In genomic region chr2:74554821-74555531, GRCh38 we compare ENCODE assay signal across 8 cellular contexts. TPM values are rescaled to one million over a fixed set of nuclear protein-coding genes. Genes with fewer than 3 reads are reported as not detected.
DNase-seq lines count a peak whose midpoint lies in the region; ATAC-seq and TF ChIP-seq lines count a peak whose summit lies in the region.

No MANE protein-coding gene starts in this region.

- DNase-seq in GM13976 (ENCODE audit: low spot score) (peak; percentile 73), HCT116 (ENCODE audit: low read depth, low spot score) (no peak), NCI-H774 (lab: John Stamatoyannopoulos, UW) (peak; percentile 19), left ventricle myocardium inferior (peak; percentile 38), NCI-H1092 treated with DMSO at 0.1 percent for 48 hours (lab: John Stamatoyannopoulos, UW) (no peak), NCI-H446 treated with DMSO at 0.1 percent for 48 hours (lab: John Stamatoyannopoulos, UW) (no peak)
- DNase-seq in activated naive CD4-positive, alpha-beta T cell treated with anti-CD3 and anti-CD28 coated beads, Interleukin-2, amount 50 U/mL, for 16 hours: peak; percentile 53

- peak overlapping the region; percentile 90 for H3K27ac ChIP-seq in HCT116 (ENCODE audit: low read depth, low read length)
- H3K27ac ChIP-seq in left ventricle myocardium inferior (replicated peaks): peak overlapping the region; percentile 87
- H3K27ac ChIP-seq in rectal smooth muscle tissue (ENCODE audit: low read depth, low read length): peak overlapping the region; percentile 57

- H2AFZ ChIP-seq in HCT116 (ENCODE audit: low read depth, low read length, poor library complexity, severe bottlenecking): no peak overlapping the region

- H3K4me1 ChIP-seq in HCT116 (ENCODE audit: control insufficient read depth in 1 of 2, insufficient read depth in 2 of 2, low read length in 2 of 2): peaks cover 12 to 36% of the 10 kb centered on the region in 2 experiments; a peak in 3 of 4 replicates
- peaks cover 41% of the 10 kb centered on the region for H3K4me1 ChIP-seq in left ventricle myocardium inferior
- H3K4me1 ChIP-seq in rectal smooth muscle tissue (ENCODE audit: control insufficient read depth, insufficient read depth, low read length): no peaks in the 10 kb centered on the region

- TF ChIP-seq RAD21 in HCT116 (IDR thresholded peaks at IDR 0.05; ENCODE audit: low read depth): no peak

- peaks cover 16% of the 10 kb centered on the region; the same call in 1 of the 2 replicates for H3K79me2 ChIP-seq in HCT116 (ENCODE audit: insufficient read depth, low read length)

- peak overlapping the region; percentile 95 for H3K4me2 ChIP-seq in HCT116 (ENCODE audit: low read length)

- H3K9me3 ChIP-seq in HCT116 (ENCODE audit: control insufficient read depth in 1 of 2, insufficient read depth in 1 of 2, low read depth in 1 of 2, low read length in 2 of 2) (no peaks in the 10 kb centered on the region), left ventricle myocardium inferior (replicated peaks) (no peaks in the 10 kb centered on the region)

- no peak for TF ChIP-seq POLR2A in HCT116 (IDR thresholded peaks at IDR 0.05; ENCODE audit: borderline replicate concordance, extremely low read depth, insufficient read depth, insufficient read length)

- peak; percentile 75 for ATAC-seq in HCT116

- H3K36me3 ChIP-seq in HCT116 (ENCODE audit: control insufficient read depth in 1 of 2, insufficient read depth in 2 of 2, low read length in 2 of 2) (peaks cover 7 to 9% of the 10 kb centered on the region in 2 experiments; a peak in 3 of 4 replicates), left ventricle myocardium inferior (no peaks in the 10 kb centered on the region), rectal smooth muscle tissue (ENCODE audit: control insufficient read depth, insufficient read depth, low read length) (no peaks in the 10 kb centered on the region)

- POLR2A ChIA-PET in HCT116 (lab: Charles Lee): interaction anchor here (1.0 kb wide), 1 partner anchor 48 kb away, joined by 3 read pairs; the partner anchor contains the start of gene PCGF1

- H3K9ac ChIP-seq in HCT116 (ENCODE audit: low read length) (peak overlapping the region; percentile 98), rectal smooth muscle tissue (ENCODE audit: low read length) (peak overlapping the region; percentile 80)

- H4K20me1 ChIP-seq in HCT116 (ENCODE audit: insufficient read depth): no peaks in the 10 kb centered on the region

- RAD21 ChIA-PET in HCT116 (lab: Charles Lee; ENCODE audit: low non-redundant PET in 1 of 2, low total read pairs in 2 of 2, uncharacterized antibody in 2 of 2, unreplicated experiment in 2 of 2): no interaction called here

- BruUV-seq in HCT116 (replicated peaks; lab: Mats Ljungman, UMichigan): no TSS peak

- TF ChIP-seq CTCF in GM13976 (IDR thresholded peaks at IDR 0.05; ENCODE audit: borderline replicate concordance, control extremely low read depth, extremely low read depth, insufficient read depth, missing control alignments): no peak
- no peak for TF ChIP-seq CTCF in HCT116 (IDR thresholded peaks at IDR 0.05 in 2 of 3, conservative IDR thresholded peaks at IDR 0.05 in 1 of 3; ENCODE audit: borderline replicate concordance in 1 of 3, insufficient read depth in 1 of 3, low read depth in 2 of 3, low read length in 2 of 3)
- no peak for TF ChIP-seq CTCF in left ventricle myocardium inferior (IDR thresholded peaks at IDR 0.05; ENCODE audit: borderline replicate concordance)

- intact Hi-C loops in HCT116 (cut with micrococcal nuclease) (no loop called here), left ventricle myocardium inferior (cut with micrococcal nuclease) (no loop called here)

- in situ Hi-C loops in GM13976 (cut with MboI; ENCODE audit: low sequenced_read_pairs, unreplicated experiment): no loop called here

- no peaks in the 10 kb centered on the region for H3K27me3 ChIP-seq in HCT116 (ENCODE audit: insufficient read depth, low read length)
- peaks cover 35% of the 10 kb centered on the region for H3K27me3 ChIP-seq in left ventricle myocardium inferior (ENCODE audit: low read depth)
- no peaks in the 10 kb centered on the region for H3K27me3 ChIP-seq in rectal smooth muscle tissue (ENCODE audit: control insufficient read depth, insufficient read depth, low read length)

- peak overlapping the region; percentile 93 to 97 for H3K4me3 ChIP-seq in HCT116 (replicated peaks in 1 of 2; ENCODE audit: low read depth in 1 of 2, low read length in 2 of 2)
- peak overlapping the region; percentile 78 for H3K4me3 ChIP-seq in left ventricle myocardium inferior
- peak overlapping the region; percentile 97 for H3K4me3 ChIP-seq in rectal smooth muscle tissue (ENCODE audit: low read length)

- CTCF ChIA-PET in HCT116 (lab: Charles Lee): no interaction called here

- no peaks in the 10 kb centered on the region for H3K9me2 ChIP-seq in HCT116 (ENCODE audit: insufficient read depth)

TF ChIP-seq in HCT116, 20 proteins besides CTCF, POLR2A, EP300 and RAD21:
- no peak for TF ChIP-seq SRF (IDR thresholded peaks at IDR 0.05; ENCODE audit: low read depth)
- no peak for TF ChIP-seq SIN3A (IDR thresholded peaks at IDR 0.05; ENCODE audit: low read depth)
- no peak for TF ChIP-seq YY1 (IDR thresholded peaks at IDR 0.05; ENCODE audit: extremely low read depth, insufficient replicate concordance, low read depth, low read length)
- no peak for TF ChIP-seq FOSL1 (IDR thresholded peaks at IDR 0.05; ENCODE audit: low read depth)
- no peak for TF ChIP-seq CEBPB (IDR thresholded peaks at IDR 0.05; ENCODE audit: low read depth)
- no peak for TF ChIP-seq EZH2 (IDR thresholded peaks at IDR 0.05)
- no peak for TF ChIP-seq MAX (IDR thresholded peaks at IDR 0.05)
- no peak for TF ChIP-seq SP1 (IDR thresholded peaks at IDR 0.05; ENCODE audit: low read depth)
- no peak for TF ChIP-seq ZFX (IDR thresholded peaks at IDR 0.05)
- TF ChIP-seq ZNF274 (IDR thresholded peaks at IDR 0.05; ENCODE audit: low read depth, low read length): no peak
- TF ChIP-seq EGR1 (IDR thresholded peaks at IDR 0.05; ENCODE audit: low read depth): no peak
- TF ChIP-seq REST (IDR thresholded peaks at IDR 0.05; ENCODE audit: low read depth): no peak
- no peak for TF ChIP-seq TCF7L2 (IDR thresholded peaks at IDR 0.05; ENCODE audit: borderline replicate concordance, extremely low read depth, insufficient read depth, insufficient read length)
- no peak for TF ChIP-seq ATF3 (IDR thresholded peaks at IDR 0.05)
TF ChIP-seq in HCT116: peak in this region for 0.

RNA-seq across cellular contexts. Expression of gene DOK1, which starts 0.5 kb away (rescaled TPM):
- total RNA-seq in HCT116 (2021; ENCODE audit: unreplicated experiment): 18.8 TPM
- polyA plus RNA-seq in HCT116 (2012): 15.6 and 18.2 TPM in 2 replicates
- total RNA-seq in left ventricle myocardium inferior: 4.1 TPM

RNA-seq across cellular contexts. Expression of gene LOXL3, which starts 1.2 kb away (rescaled TPM):
- total RNA-seq in HCT116 (2021; ENCODE audit: unreplicated experiment) (4.1 TPM), left ventricle myocardium inferior (4.7 TPM)
- polyA plus RNA-seq in HCT116 (2012): 2.3 TPM in 2 replicates

RNA-seq across cellular contexts. Expression of gene HTRA2, which starts 25.2 kb away (rescaled TPM):
- 36.2 TPM for total RNA-seq in HCT116 (2021; ENCODE audit: unreplicated experiment)
- polyA plus RNA-seq in HCT116 (2012): 29.0 and 33.4 TPM in 2 replicates
- total RNA-seq in left ventricle myocardium inferior: 26.6 TPM

RNA-seq across cellular contexts. Expression of gene AUP1, which starts 25.5 kb away (rescaled TPM):
- total RNA-seq in HCT116 (2021; ENCODE audit: unreplicated experiment) (116 TPM), left ventricle myocardium inferior (46.9 TPM)
- polyA plus RNA-seq in HCT116 (2012): 115 and 127 TPM in 2 replicates

RNA-seq across cellular contexts. Expression of gene DQX1, which starts 28.9 kb away (rescaled TPM):
- total RNA-seq in HCT116 (2021; ENCODE audit: unreplicated experiment): 0.98 TPM
- 0.48 and 0.50 TPM in 2 replicates for polyA plus RNA-seq in HCT116 (2012)
- 0.11 TPM for total RNA-seq in left ventricle myocardium inferior

Comparison
In these comparisons a context has a peak if more than half of its experiments do, and no peak if none do; other contexts are left out.
1. DNase-seq: peak in GM13976 (single experiment), NCI-H774 (single experiment), activated naive CD4-positive, alpha-beta T cell treated with anti-CD3 and anti-CD28 coated beads, Interleukin-2, amount 50 U/mL, for 16 hours (single experiment) and left ventricle myocardium inferior (single experiment); none in HCT116 (single experiment), NCI-H1092 treated with DMSO at 0.1 percent for 48 hours (single experiment) and NCI-H446 treated with DMSO at 0.1 percent for 48 hours (single experiment).
2. Peak in every context shown above with its lines, with median percentiles within 50 percentile points of each other: H3K27ac ChIP-seq and H3K4me3 ChIP-seq.